28 cellular contexts compared by ENCODE assay signal in the genomic region with DNA sequence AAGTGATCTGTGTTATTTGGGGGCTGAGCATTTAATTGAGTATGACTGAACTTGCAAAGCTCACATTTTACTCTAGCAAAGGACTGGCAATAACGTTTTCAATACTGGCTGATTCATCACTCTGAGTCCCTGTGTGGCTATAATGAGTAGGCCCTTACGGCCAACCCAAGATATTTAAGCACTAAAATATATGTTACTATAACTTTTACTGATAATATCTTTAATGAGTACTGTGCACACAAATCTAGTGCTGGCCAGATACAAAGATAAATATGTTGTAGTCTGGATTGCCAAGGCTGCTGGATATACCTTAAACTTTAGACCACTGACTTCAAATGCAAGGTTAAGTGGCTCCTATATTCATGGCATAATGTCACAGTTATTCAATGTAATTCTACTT.
"Had no signal": no experiment of that assay in that cellular context is flagged by ENCODE, and none has a peak within 500 bp of the region (broad histone marks: within the 10 kb centered on the region; RNA-seq: fewer than 3 reads in every experiment).

No MANE protein-coding gene starts in this region.

- H3K4me3 ChIP-seq: K562, SJCRH30 had no signal

- ATAC-seq: activated CD4-positive, alpha-beta T cell treated with anti-CD3 and anti-CD28 coated beads for 36 hours; activated CD4-positive, CD25-positive, alpha-beta regulatory T cell treated with anti-CD3 and anti-CD28 coated beads, Interleukin-2, amount 50 U/mL, for 24 hours; activated CD8-positive, alpha-beta T cell treated with anti-CD3 and anti-CD28 coated beads, Interleukin-2, amount 10 ng/mL, durations not matched to agents 7 days and 5 days; K562; WTC11 had no signal

- DNase-seq: activated CD4-positive, alpha-beta T cell treated with anti-CD3 and anti-CD28 coated beads for 36 hours; activated CD4-positive, alpha-beta T cell treated with anti-CD3 and anti-CD28 coated beads, Interleukin-2, amount 10 ng/mL, durations not matched to agents 7 days and 5 days; activated CD4-positive, alpha-beta T cell treated with anti-CD3 and anti-CD28 coated beads, Interleukin-2, amount 50 U/mL, for 48 hours; activated CD8-positive, alpha-beta T cell treated with anti-CD3 and anti-CD28 coated beads, Interleukin-2, amount 10 ng/mL, durations not matched to agents 7 days and 5 days; activated gamma-delta T cell; activated naive CD4-positive, alpha-beta T cell treated with Interleukin-2 at 50 U/mL for 16 hours; activated naive CD8-positive, alpha-beta T cell treated with anti-CD3 and anti-CD28 coated beads, Interleukin-2, amount 10 ng/mL, durations not matched to agents 7 days and 5 days; activated T-cell treated with anti-CD3 and anti-CD28 coated beads, Interleukin-2, amount 50 U/mL, for 24 hours; amygdala; caudate nucleus; cerebellar nuclear complex; NCI-H1105; NCI-H1417 treated with DMSO at 0.1 percent for 48 hours; NCI-H187 treated with DMSO at 0.1 percent for 48 hours; NCI-H2081; NCI-H226; NCI-H446 treated with DMSO at 0.1 percent for 48 hours; NCI-H524; NK-92 treated with Interleukin-12 subunit alpha and Interleukin-12 subunit beta, amount 100 ng/mL, for 24 hours; SHP77; SJCRH30; SW 1271; T-helper 1 cell; T-helper 2 cell; T-helper 9 cell had no signal
